9 cellular contexts compared by ENCODE assay signal in genomic region chr18:57881818-57882413, GRCh38.
DNase-seq lines count a peak whose midpoint lies in the region; ATAC-seq and TF ChIP-seq lines count a peak whose summit lies in the region.
"Had no signal": no experiment of that assay in that cellular context is flagged by ENCODE, and none has a peak within 500 bp of the region (broad histone marks: within the 10 kb centered on the region; RNA-seq: fewer than 3 reads in every experiment).

No MANE protein-coding gene starts in this region.

- no peak for TF ChIP-seq POLR2A in tibial nerve (IDR thresholded peaks at IDR 0.05)

- H3K4me3 ChIP-seq in foreskin fibroblast (ENCODE audit: low read depth in 1 of 2, low read length in 2 of 2): no peak overlapping the region
- H3K4me3 ChIP-seq in tibial nerve: no peak overlapping the region

- TF ChIP-seq CTCF in foreskin fibroblast (IDR thresholded peaks at IDR 0.05; ENCODE audit: low read depth, low read length) (peak; percentile 92), tibial nerve (IDR thresholded peaks at IDR 0.05) (peak; percentile 80 to 89 (median 83))

- peak; percentile 87 for ATAC-seq in GM21576 (IDR thresholded peaks at IDR 0.05; ENCODE audit: unreplicated experiment)

- TF ChIP-seq EP300 in tibial nerve (IDR thresholded peaks at IDR 0.05): no peak

- H3K4me3 Mint-ChIP-seq in activated T-helper 2 cell treated with anti-CD3 and anti-CD28 coated beads, Interferon-gamma antibody, Interleukin-2, Interleukin-4, amounts not matched to agents 10 μg/mL and 5 μg/mL and 100 μg/mL, durations not matched to agents 14 hours and 24 hours and 36 hours (ENCODE audit: low read depth): no peak overlapping the region
- H3K4me3 Mint-ChIP-seq: T-helper 1 cell treated with Interleukin-12 subunit alpha and Interleukin-12 subunit beta and Interleukin-4 antibody, amounts not matched to agents 30 μg/mL and 1 μg/mL, for 36 hours had no signal

- 39 to 41% methylated on average over 10 of the region's 10 CpGs for WGBS in tibial nerve, 2 donors

- H3K27me3 ChIP-seq in tibial nerve: no peaks in the 10 kb centered on the region

- no peak overlapping the region for H3K27ac Mint-ChIP-seq in activated T-helper 2 cell treated with anti-CD3 and anti-CD28 coated beads, Interferon-gamma antibody, Interleukin-2, Interleukin-4, amounts not matched to agents 10 μg/mL and 5 μg/mL and 100 μg/mL, durations not matched to agents 14 hours and 24 hours and 36 hours
- H3K27ac Mint-ChIP-seq: T-helper 1 cell treated with Interleukin-12 subunit alpha and Interleukin-12 subunit beta and Interleukin-4 antibody, amounts not matched to agents 30 μg/mL and 1 μg/mL, for 36 hours had no signal

- H3K36me3 Mint-ChIP-seq in activated T-helper 2 cell treated with anti-CD3 and anti-CD28 coated beads, Interferon-gamma antibody, Interleukin-2, Interleukin-4, amounts not matched to agents 10 μg/mL and 5 μg/mL and 100 μg/mL, durations not matched to agents 14 hours and 24 hours and 36 hours (ENCODE audit: low read depth): no peaks in the 10 kb centered on the region

- H3K4me1 ChIP-seq in tibial nerve: no peaks in the 10 kb centered on the region

- DNase-seq in Caki2 (ENCODE audit: low read depth): peak; percentile 31
- peak; percentile 79 for DNase-seq in LoVo (ENCODE audit: low spot score)
- peak; percentile 83 for DNase-seq in RPMI8226
- DNase-seq in activated T-helper 2 cell treated with anti-CD3 and anti-CD28 coated beads, Interferon-gamma antibody, Interleukin-2, Interleukin-4, amounts not matched to agents 10 μg/mL and 5 μg/mL and 100 μg/mL, durations not matched to agents 14 hours and 24 hours and 36 hours (ENCODE audit: low spot score): peak; percentile 10
- DNase-seq in foreskin fibroblast: peak; percentile 74 to 92
- DNase-seq in occipital lobe (lab: John Stamatoyannopoulos, UW): peak; percentile 51
- DNase-seq in tibial nerve (ENCODE audit: low spot score in 2 of 2): peak; percentile 15 to 53

- H3K9me3 ChIP-seq in tibial nerve: no peaks in the 10 kb centered on the region

- H3K27me3 Mint-ChIP-seq in activated T-helper 2 cell treated with anti-CD3 and anti-CD28 coated beads, Interferon-gamma antibody, Interleukin-2, Interleukin-4, amounts not matched to agents 10 μg/mL and 5 μg/mL and 100 μg/mL, durations not matched to agents 14 hours and 24 hours and 36 hours (ENCODE audit: low read depth): peaks cover 2% of the 10 kb centered on the region

- H3K9me3 Mint-ChIP-seq in activated T-helper 2 cell treated with anti-CD3 and anti-CD28 coated beads, Interferon-gamma antibody, Interleukin-2, Interleukin-4, amounts not matched to agents 10 μg/mL and 5 μg/mL and 100 μg/mL, durations not matched to agents 14 hours and 24 hours and 36 hours: peaks cover 7% of the 10 kb centered on the region
- H3K9me3 Mint-ChIP-seq: T-helper 1 cell treated with Interleukin-12 subunit alpha and Interleukin-12 subunit beta and Interleukin-4 antibody, amounts not matched to agents 30 μg/mL and 1 μg/mL, for 36 hours had no signal

- H3K36me3 ChIP-seq in tibial nerve: no peaks in the 10 kb centered on the region

- H3K27ac ChIP-seq in tibial nerve: no peak overlapping the region

- H3K4me1 Mint-ChIP-seq in activated T-helper 2 cell treated with anti-CD3 and anti-CD28 coated beads, Interferon-gamma antibody, Interleukin-2, Interleukin-4, amounts not matched to agents 10 μg/mL and 5 μg/mL and 100 μg/mL, durations not matched to agents 14 hours and 24 hours and 36 hours (ENCODE audit: low read depth): no peaks in the 10 kb centered on the region

- intact Hi-C loops in activated T-helper 2 cell treated with anti-CD3 and anti-CD28 coated beads, Interferon-gamma antibody, Interleukin-2, Interleukin-4, amounts not matched to agents 10 μg/mL and 5 μg/mL and 100 μg/mL, durations not matched to agents 14 hours and 24 hours and 36 hours (cut with micrococcal nuclease): loop anchor here (2.0 to 5.0 kb wide), 3 partner anchors 163 to 255 kb away; partner anchors contain the start of gene NEDD4L

- in situ Hi-C loops in Caki2 (cut with HindIII; ENCODE audit: low pct_unique_long_range_greater_than_20kb, low sequenced_read_pairs): no loop called here

Comparison
In these comparisons a context has a peak if more than half of its experiments do, and no peak if none do; other contexts are left out.
1. DNase-seq: peak in every context shown above with its lines; median percentile 83 in RPMI8226; 83 in foreskin fibroblast; 79 in LoVo; 51 in occipital lobe; 34 in tibial nerve; 31 in Caki2; 10 in activated T-helper 2 cell treated with anti-CD3 and anti-CD28 coated beads, Interferon-gamma antibody, Interleukin-2, Interleukin-4, amounts not matched to agents 10 μg/mL and 5 μg/mL and 100 μg/mL, durations not matched to agents 14 hours and 24 hours and 36 hours.